8 cellular contexts compared by ENCODE assay signal in the genomic region with DNA sequence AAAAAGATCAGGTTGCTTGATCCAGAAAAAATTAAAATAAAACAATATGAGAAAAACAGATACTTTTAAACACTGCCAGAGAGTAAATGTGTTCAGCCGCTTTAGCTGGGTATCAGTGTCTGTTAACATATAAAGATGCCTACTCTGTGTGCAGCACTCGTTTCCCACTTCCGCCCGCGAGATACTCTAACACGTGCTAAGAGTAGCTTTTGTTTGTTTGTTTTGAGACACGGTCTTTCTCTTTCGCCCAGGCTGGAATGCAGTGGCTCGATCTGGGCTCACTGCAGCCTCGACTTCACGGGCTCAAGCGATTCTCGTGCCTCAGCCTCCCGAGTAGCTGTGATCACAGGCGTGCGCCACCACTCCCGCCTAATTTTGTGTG. TPM values are rescaled to one million over a fixed set of nuclear protein-coding genes. Genes with fewer than 3 reads are reported as not detected.
DNase-seq lines count a peak whose midpoint lies in the region; ATAC-seq, FAIRE-seq and TF ChIP-seq lines count a peak whose summit lies in the region.

No MANE protein-coding gene starts in this region.

- H4K20me1 ChIP-seq in HepG2 (ENCODE audit: insufficient read depth, low read length), result no peaks in the 10 kb centered on the region

- WGBS in body of pancreas, 2 donors, result 37 to 44% methylated on average over 17 of the region's 17 CpGs
- 16% methylated on average over 16 of the region's 17 CpGs for WGBS in HepG2 (ENCODE audit: low lambda C conversion rate)
- 51 to 54% methylated on average over 17 of the region's 17 CpGs for WGBS in tibial nerve, 2 donors

- BruUV-seq in HepG2 (replicated peaks; lab: Mats Ljungman, UMichigan), result no TSS peak

- H3K4me1 ChIP-seq in body of pancreas, result peaks cover 36% of the 10 kb centered on the region
- H3K4me1 ChIP-seq in HepG2 (ENCODE audit: insufficient read depth, low read length), result peaks cover 44% of the 10 kb centered on the region
- H3K4me1 ChIP-seq in tibial nerve, result peaks cover 0 to 25% (median 9%) of the 10 kb centered on the region in 4 donors

- H3K9me3 Mint-ChIP-seq in activated CD4-positive, alpha-beta T cell treated with anti-CD3 and anti-CD28 coated beads for 36 hours (ENCODE audit: low read depth), result no peaks in the 10 kb centered on the region

- H3K36me3 ChIP-seq in body of pancreas (replicated peaks in 1 of 2; ENCODE audit: insufficient read depth in 1 of 2, low read depth in 2 of 2), result no peaks in the 10 kb centered on the region
- peaks cover 5 to 17% of the 10 kb centered on the region in 2 experiments; a peak in 4 of 5 replicates for H3K36me3 ChIP-seq in HepG2 (replicated peaks in 1 of 2; ENCODE audit: control insufficient read depth in 1 of 2, insufficient read depth in 2 of 2, low read length in 2 of 2)
- peaks cover 0 to 26% (median 0%) of the 10 kb centered on the region in 3 donors for H3K36me3 ChIP-seq in tibial nerve

- peak overlapping the region; percentile 85 for H3K27ac Mint-ChIP-seq in activated CD4-positive, alpha-beta T cell treated with anti-CD3 and anti-CD28 coated beads for 36 hours

- H3K9me3 ChIP-seq in body of pancreas, result no peaks in the 10 kb centered on the region
- no peaks in the 10 kb centered on the region for H3K9me3 ChIP-seq in HepG2 (ENCODE audit: low read length)
- H3K9me3 ChIP-seq in tibial nerve, result no peaks in the 10 kb centered on the region

- no peak for TF ChIP-seq RAD21 in HepG2 (CRISPR knock-in tag; IDR thresholded peaks at IDR 0.05)

- peak overlapping the region; percentile 93 for H3K4me3 Mint-ChIP-seq in activated CD4-positive, alpha-beta T cell treated with anti-CD3 and anti-CD28 coated beads for 36 hours

- no peak for DNase-seq in activated CD4-positive, alpha-beta T cell treated with anti-CD3 and anti-CD28 coated beads for 36 hours
- no peak for DNase-seq in activated CD4-positive, alpha-beta T cell treated with anti-CD3 and anti-CD28 coated beads for 4 hours
- DNase-seq in NAMALWA (ENCODE audit: low spot score), result peak; percentile 86
- DNase-seq in body of pancreas, result peak in 3 of 4 donors; percentile 24 to 37 (median 26)
- peak; percentile 77 for DNase-seq in HepG2 (ENCODE audit: low spot score)
- peak in 1 of 2 donors; percentile 8 for DNase-seq in tibial nerve (ENCODE audit: low spot score in 2 of 2)
- DNase-seq in SIG-M5 treated with dmso at 0.1 percent for 504 hours (lab: John Stamatoyannopoulos, UW; ENCODE audit: unreplicated experiment), result no peak

- H3K4me2 ChIP-seq in HepG2 (ENCODE audit: low read depth, low read length), result peak overlapping the region; percentile 91

- no peak for TF ChIP-seq POLR2A in body of pancreas (IDR thresholded peaks at IDR 0.05)
- TF ChIP-seq POLR2A in HepG2 (IDR thresholded peaks at IDR 0.05; ENCODE audit: insufficient read depth in 1 of 2, low read depth in 2 of 2, low read length in 2 of 2), result no peak
- TF ChIP-seq POLR2A in tibial nerve (IDR thresholded peaks at IDR 0.05), result no peak

- ATAC-seq in activated CD4-positive, alpha-beta T cell treated with anti-CD3 and anti-CD28 coated beads for 36 hours, result peak; percentile 43
- ATAC-seq in body of pancreas (peak; percentile 4), HepG2 (peak; percentile 46), GM21447 (IDR thresholded peaks at IDR 0.05; ENCODE audit: unreplicated experiment) (no peak)

- TF ChIP-seq CTCF in body of pancreas (IDR thresholded peaks at IDR 0.05) (no peak), HepG2 (CRISPR knock-in tag; IDR thresholded peaks at IDR 0.05) (no peak), tibial nerve (IDR thresholded peaks at IDR 0.05) (no peak)

- H3K4me1 Mint-ChIP-seq in activated CD4-positive, alpha-beta T cell treated with anti-CD3 and anti-CD28 coated beads for 36 hours, result peaks cover 21% of the 10 kb centered on the region

- intact Hi-C loops in activated CD4-positive, alpha-beta T cell treated with anti-CD3 and anti-CD28 coated beads for 36 hours (cut with DNase I, micrococcal nuclease), result loop anchor here (1.0 to 2.0 kb wide), 10 partner anchors 32 to 306 kb away; partner anchors contain the start of genes ATG2A (in 1 of the 2), CDCA5 (in 1 of the 2), EHD1 (in 1 of the 2) and PPP2R5B (in 1 of the 2)
- intact Hi-C loops in body of pancreas (cut with DNase I), result no loop called here
- intact Hi-C loops in HepG2 (cut with micrococcal nuclease; ENCODE audit: unreplicated experiment), result no loop called here

- H3K4me3 ChIP-seq in body of pancreas (peak overlapping the region in 1 of 2 donors; percentile 86), HepG2 (replicated peaks in 1 of 3; ENCODE audit: insufficient read depth in 1 of 3, low read depth in 2 of 3, low read length in 3 of 3) (peak overlapping the region; percentile 11 to 78 (median 48)), tibial nerve (peak overlapping the region; percentile 47 to 74 (median 69))

- H3K9ac ChIP-seq in HepG2 (ENCODE audit: insufficient read depth, low read depth, low read length), result peak overlapping the region; percentile 23; the same call in 1 of the 2 replicates

- CTCF ChIA-PET in activated CD4-positive, alpha-beta T cell treated with anti-CD3 and anti-CD28 coated beads for 36 hours (lab: Charles Lee), result interaction anchor here (0.6 to 1.8 kb wide), 7 partner anchors 13 to 219 kb away, joined by 3 to 7 read pairs (median 4); partner anchors contain the start of genes CDC42BPG and SF1
- CTCF ChIA-PET in HepG2 (lab: Yijun Ruan, JAX; ENCODE audit: low intra/inter-chr PET ratio, low total read pairs), result no interaction called here

- POLR2A ChIA-PET in activated CD4-positive, alpha-beta T cell treated with anti-CD3 and anti-CD28 coated beads for 36 hours (lab: Charles Lee), result interaction anchor here (0.6 to 1.1 kb wide), 7 partner anchors 16 to 762 kb away, joined by 3 to 7 read pairs (median 3); partner anchors contain the start of genes FAM89B and SF1
- POLR2A ChIA-PET in HepG2 (lab: Yijun Ruan, JAX), result interaction anchor here (0.6 to 2.7 kb wide), 7 partner anchors 10 to 435 kb away, joined by 3 to 15 read pairs (median 4); partner anchors contain the start of gene SF1

- in situ Hi-C loops in HepG2 (cut with HindIII; ENCODE audit: extremely low pct_ligation_motif_present, low pct_unique_long_range_greater_than_20kb), result no loop called here

- H3K27me3 ChIP-seq in body of pancreas (no peaks in the 10 kb centered on the region), HepG2 (ENCODE audit: control insufficient read depth in 1 of 2, insufficient read depth in 2 of 2, low read length in 2 of 2) (no peaks in the 10 kb centered on the region), tibial nerve (no peaks in the 10 kb centered on the region)

- H3K79me2 ChIP-seq in HepG2 (ENCODE audit: insufficient read depth, low read length), result no peaks in the 10 kb centered on the region

- no peaks in the 10 kb centered on the region for H3K27me3 Mint-ChIP-seq in activated CD4-positive, alpha-beta T cell treated with anti-CD3 and anti-CD28 coated beads for 36 hours

- TF ChIP-seq EP300 in HepG2 (IDR thresholded peaks at IDR 0.05; ENCODE audit: low read depth in 2 of 2, low read length in 2 of 2) (no peak), HepG2 (CRISPR knock-in tag; IDR thresholded peaks at IDR 0.05; ENCODE audit: borderline replicate concordance) (no peak), tibial nerve (IDR thresholded peaks at IDR 0.05) (no peak)

- no peak for FAIRE-seq in HepG2 (lab: Jason Lieb, UNC)

- H3K36me3 Mint-ChIP-seq in activated CD4-positive, alpha-beta T cell treated with anti-CD3 and anti-CD28 coated beads for 36 hours (ENCODE audit: low read depth), result peaks cover 7% of the 10 kb centered on the region

- peak overlapping the region in 3 of 4 donors; percentile 68 to 86 (median 81) for H3K27ac ChIP-seq in body of pancreas
- H3K27ac ChIP-seq in HepG2 (ENCODE audit: extremely low read length, insufficient read depth, low read length), result peak overlapping the region; percentile 58
- H3K27ac ChIP-seq in tibial nerve, result peak overlapping the region in 3 of 4 donors; percentile 32 to 81 (median 70)

- H2AFZ ChIP-seq in HepG2 (ENCODE audit: low read length), result peak overlapping the region; percentile 95

RNA-seq across cellular contexts. Expression of gene MEN1, which starts 0.5 kb away (rescaled TPM):
- 10 to 100 TPM; 34.8 to 38.5 TPM for total RNA-seq in activated CD4-positive, alpha-beta T cell treated with anti-CD3 and anti-CD28 coated beads for 36 hours
- total RNA-seq in body of pancreas (10 to 100 TPM; 18.8 to 18.9 TPM), HepG2 (2016; rRNA removed; fragmentation: Illumina TruSeq; extraction: Trizol) (15.3 and 20.5 TPM in 2 replicates), tibial nerve (10 to 100 TPM; 15.3 to 30.9 (median 19.7) TPM)
- 3.8 and 4.3 TPM in 2 replicates for total RNA-seq in HepG2 (2016; cell fraction: cytosol; rRNA removed; fragmentation: Illumina TruSeq; extraction: Trizol; ENCODE audit: low read depth)
- 11.7 and 21.5 TPM in 2 replicates for total RNA-seq in HepG2 (2016; cell fraction: insoluble cytoplasmic fraction; rRNA removed; fragmentation: Illumina TruSeq; extraction: Trizol)
- 9.8 and 11.2 TPM in 2 replicates for total RNA-seq in HepG2 (2016; cell fraction: membrane; rRNA removed; fragmentation: Illumina TruSeq; extraction: Trizol)
- 16.8 and 17.9 TPM in 2 replicates for total RNA-seq in HepG2 (2016; cell fraction: nucleus; rRNA removed; fragmentation: Illumina TruSeq; extraction: Trizol)
- polyA plus RNA-seq in HepG2 (2011; rRNA removed), result 27.3 and 30.9 TPM in 2 replicates
- 11.1 and 16.7 TPM in 2 replicates for polyA plus RNA-seq in HepG2 (2011; cell fraction: cytosol; rRNA removed)
- 97.2 and 109 TPM in 2 replicates for polyA plus RNA-seq in HepG2 (2011; cell fraction: nucleus; rRNA removed)
- 19.6 and 26.4 TPM in 2 replicates for polyA plus RNA-seq in HepG2 (2012)
- polyA plus RNA-seq in HepG2 (2016; cell fraction: cytosol; fragmentation: Illumina TruSeq; extraction: Trizol; ENCODE audit: low read depth), result 5.0 and 5.9 TPM in 2 replicates
- polyA plus RNA-seq in HepG2 (2016; cell fraction: insoluble cytoplasmic fraction; fragmentation: Illumina TruSeq; extraction: Trizol; ENCODE audit: low read depth), result 24.4 and 31.0 TPM in 2 replicates
- polyA plus RNA-seq in HepG2 (2016; cell fraction: membrane; fragmentation: Illumina TruSeq; extraction: Trizol; ENCODE audit: low read depth), result 13.6 and 15.0 TPM in 2 replicates
- polyA plus RNA-seq in HepG2 (2016; cell fraction: nucleus; fragmentation: Illumina TruSeq; extraction: Trizol; ENCODE audit: insufficient read depth, low read depth), result 70.2 and 70.8 TPM in 2 replicates
- polyA minus RNA-seq in HepG2 (2011; rRNA and poly(A)+ RNA removed; ENCODE audit: low replicate concordance), result 38.1 and 40.7 TPM in 2 replicates
- 14.8 and 15.4 TPM in 2 replicates for polyA minus RNA-seq in HepG2 (2011; cell fraction: cytosol; rRNA and poly(A)+ RNA removed)
- 11.1 and 15.7 TPM in 2 replicates for polyA minus RNA-seq in HepG2 (2011; cell fraction: nucleus; rRNA and poly(A)+ RNA removed)

RNA-seq across cellular contexts. Expression of gene MAP4K2, which starts 7.9 kb away (rescaled TPM):
- 10 to 100 TPM; 54.0 to 57.3 TPM for total RNA-seq in activated CD4-positive, alpha-beta T cell treated with anti-CD3 and anti-CD28 coated beads for 36 hours
- 10 to 100 TPM; 10.4 to 18.1 TPM for total RNA-seq in body of pancreas
- total RNA-seq in HepG2 (2016; rRNA removed; fragmentation: Illumina TruSeq; extraction: Trizol), result 7.8 and 8.3 TPM in 2 replicates
- total RNA-seq in HepG2 (2016; cell fraction: cytosol; rRNA removed; fragmentation: Illumina TruSeq; extraction: Trizol; ENCODE audit: low read depth), result 3.5 and 4.1 TPM in 2 replicates
- 4.8 and 7.6 TPM in 2 replicates for total RNA-seq in HepG2 (2016; cell fraction: insoluble cytoplasmic fraction; rRNA removed; fragmentation: Illumina TruSeq; extraction: Trizol)
- total RNA-seq in HepG2 (2016; cell fraction: membrane; rRNA removed; fragmentation: Illumina TruSeq; extraction: Trizol), result 10.9 and 11.1 TPM in 2 replicates
- 6.7 and 7.4 TPM in 2 replicates for total RNA-seq in HepG2 (2016; cell fraction: nucleus; rRNA removed; fragmentation: Illumina TruSeq; extraction: Trizol)
- 15.5 and 17.6 TPM in 2 replicates for polyA plus RNA-seq in HepG2 (2011; rRNA removed)
- 7.7 and 11.1 TPM in 2 replicates for polyA plus RNA-seq in HepG2 (2011; cell fraction: cytosol; rRNA removed)
- polyA plus RNA-seq in HepG2 (2011; cell fraction: nucleus; rRNA removed), result 71.3 and 101 TPM in 2 replicates
- polyA plus RNA-seq in HepG2 (2012), result 8.7 and 10.1 TPM in 2 replicates
- polyA plus RNA-seq in HepG2 (2016; cell fraction: cytosol; fragmentation: Illumina TruSeq; extraction: Trizol; ENCODE audit: low read depth), result 5.1 and 6.2 TPM in 2 replicates
- 7.8 and 9.1 TPM in 2 replicates for polyA plus RNA-seq in HepG2 (2016; cell fraction: insoluble cytoplasmic fraction; fragmentation: Illumina TruSeq; extraction: Trizol; ENCODE audit: low read depth)
- 9.5 and 11.8 TPM in 2 replicates for polyA plus RNA-seq in HepG2 (2016; cell fraction: membrane; fragmentation: Illumina TruSeq; extraction: Trizol; ENCODE audit: low read depth)
- polyA plus RNA-seq in HepG2 (2016; cell fraction: nucleus; fragmentation: Illumina TruSeq; extraction: Trizol; ENCODE audit: insufficient read depth, low read depth), result 20.0 and 20.1 TPM in 2 replicates
- polyA minus RNA-seq in HepG2 (2011; rRNA and poly(A)+ RNA removed; ENCODE audit: low replicate concordance), result 25.9 and 40.8 TPM in 2 replicates
- polyA minus RNA-seq in HepG2 (2011; cell fraction: cytosol; rRNA and poly(A)+ RNA removed), result 4.3 and 6.6 TPM in 2 replicates
- 8.7 and 10.9 TPM in 2 replicates for polyA minus RNA-seq in HepG2 (2011; cell fraction: nucleus; rRNA and poly(A)+ RNA removed)
- 10 to 100 TPM; 10.6 to 22.2 (median 13.5) TPM for total RNA-seq in tibial nerve

RNA-seq across cellular contexts. Expression of gene SF1, which starts 32.5 kb away (rescaled TPM):
- total RNA-seq in activated CD4-positive, alpha-beta T cell treated with anti-CD3 and anti-CD28 coated beads for 36 hours, result 100 to 1,000 TPM; 318 to 362 TPM
- 100 to 1,000 TPM; 150 to 470 TPM for total RNA-seq in body of pancreas
- 42.5 and 70.4 TPM in 2 replicates for total RNA-seq in HepG2 (2016; rRNA removed; fragmentation: Illumina TruSeq; extraction: Trizol)
- total RNA-seq in HepG2 (2016; cell fraction: cytosol; rRNA removed; fragmentation: Illumina TruSeq; extraction: Trizol; ENCODE audit: low read depth), result 16.0 and 19.1 TPM in 2 replicates
- total RNA-seq in HepG2 (2016; cell fraction: insoluble cytoplasmic fraction; rRNA removed; fragmentation: Illumina TruSeq; extraction: Trizol), result 36.1 and 70.7 TPM in 2 replicates
- total RNA-seq in HepG2 (2016; cell fraction: membrane; rRNA removed; fragmentation: Illumina TruSeq; extraction: Trizol), result 45.9 and 46.6 TPM in 2 replicates
- 163 and 180 TPM in 2 replicates for total RNA-seq in HepG2 (2016; cell fraction: nucleus; rRNA removed; fragmentation: Illumina TruSeq; extraction: Trizol)
- 51.9 and 55.5 TPM in 2 replicates for polyA plus RNA-seq in HepG2 (2011; rRNA removed)
- 14.3 and 16.0 TPM in 2 replicates for polyA plus RNA-seq in HepG2 (2011; cell fraction: cytosol; rRNA removed)
- 223 and 237 TPM in 2 replicates for polyA plus RNA-seq in HepG2 (2011; cell fraction: nucleus; rRNA removed)
- 130 and 151 TPM in 2 replicates for polyA plus RNA-seq in HepG2 (2012)
- 30.5 and 31.3 TPM in 2 replicates for polyA plus RNA-seq in HepG2 (2016; cell fraction: cytosol; fragmentation: Illumina TruSeq; extraction: Trizol; ENCODE audit: low read depth)
- 93.3 and 132 TPM in 2 replicates for polyA plus RNA-seq in HepG2 (2016; cell fraction: insoluble cytoplasmic fraction; fragmentation: Illumina TruSeq; extraction: Trizol; ENCODE audit: low read depth)
- polyA plus RNA-seq in HepG2 (2016; cell fraction: membrane; fragmentation: Illumina TruSeq; extraction: Trizol; ENCODE audit: low read depth), result 63.8 and 66.4 TPM in 2 replicates
- 426 and 461 TPM in 2 replicates for polyA plus RNA-seq in HepG2 (2016; cell fraction: nucleus; fragmentation: Illumina TruSeq; extraction: Trizol; ENCODE audit: insufficient read depth, low read depth)
- polyA minus RNA-seq in HepG2 (2011; rRNA and poly(A)+ RNA removed; ENCODE audit: low replicate concordance), result 77.9 and 101 TPM in 2 replicates
- 31.1 and 32.0 TPM in 2 replicates for polyA minus RNA-seq in HepG2 (2011; cell fraction: cytosol; rRNA and poly(A)+ RNA removed)
- 297 and 338 TPM in 2 replicates for polyA minus RNA-seq in HepG2 (2011; cell fraction: nucleus; rRNA and poly(A)+ RNA removed)
- total RNA-seq in tibial nerve, result 100 to 1,000 TPM; 368 to 416 (median 372) TPM

RNA-seq across cellular contexts. Expression of gene CDC42BPG, which starts 33.6 kb away (rescaled TPM):
- total RNA-seq in activated CD4-positive, alpha-beta T cell treated with anti-CD3 and anti-CD28 coated beads for 36 hours, result under 1 TPM; 0.28 to 0.39 TPM
- total RNA-seq in body of pancreas, result 10 to 100 TPM; 13.5 to 18.9 TPM
- total RNA-seq in HepG2 (2016; rRNA removed; fragmentation: Illumina TruSeq; extraction: Trizol), result 0.77 and 1.4 TPM in 2 replicates
- total RNA-seq in HepG2 (2016; cell fraction: cytosol; rRNA removed; fragmentation: Illumina TruSeq; extraction: Trizol; ENCODE audit: low read depth), result 0.10 and 0.35 TPM in 2 replicates
- 0.42 and 1.4 TPM in 2 replicates for total RNA-seq in HepG2 (2016; cell fraction: insoluble cytoplasmic fraction; rRNA removed; fragmentation: Illumina TruSeq; extraction: Trizol)
- total RNA-seq in HepG2 (2016; cell fraction: membrane; rRNA removed; fragmentation: Illumina TruSeq; extraction: Trizol), result 0.37 and 0.38 TPM in 2 replicates
- 1.8 and 2.0 TPM in 2 replicates for total RNA-seq in HepG2 (2016; cell fraction: nucleus; rRNA removed; fragmentation: Illumina TruSeq; extraction: Trizol)
- polyA plus RNA-seq in HepG2 (2011; rRNA removed), result 0.55 and 0.99 TPM in 2 replicates
- polyA plus RNA-seq in HepG2 (2011; cell fraction: cytosol; rRNA removed), result 0.34 and 0.54 TPM in 2 replicates
- polyA plus RNA-seq in HepG2 (2011; cell fraction: nucleus; rRNA removed), result 6.3 and 7.3 TPM in 2 replicates
- 1.2 and 1.3 TPM in 2 replicates for polyA plus RNA-seq in HepG2 (2012)
- 0.06 and 0.11 TPM in 2 replicates for polyA plus RNA-seq in HepG2 (2016; cell fraction: cytosol; fragmentation: Illumina TruSeq; extraction: Trizol; ENCODE audit: low read depth)
- 0.63 and 0.75 TPM in 2 replicates for polyA plus RNA-seq in HepG2 (2016; cell fraction: insoluble cytoplasmic fraction; fragmentation: Illumina TruSeq; extraction: Trizol; ENCODE audit: low read depth)
- polyA plus RNA-seq in HepG2 (2016; cell fraction: membrane; fragmentation: Illumina TruSeq; extraction: Trizol; ENCODE audit: low read depth), result 0.24 and 0.70 TPM in 2 replicates
- polyA plus RNA-seq in HepG2 (2016; cell fraction: nucleus; fragmentation: Illumina TruSeq; extraction: Trizol; ENCODE audit: insufficient read depth, low read depth), result 4.9 and 5.6 TPM in 2 replicates
- 1.3 and 2.7 TPM in 2 replicates for polyA minus RNA-seq in HepG2 (2011; rRNA and poly(A)+ RNA removed; ENCODE audit: low replicate concordance)
- 0.59 and 1.6 TPM in 2 replicates for polyA minus RNA-seq in HepG2 (2011; cell fraction: cytosol; rRNA and poly(A)+ RNA removed)
- polyA minus RNA-seq in HepG2 (2011; cell fraction: nucleus; rRNA and poly(A)+ RNA removed), result 1.9 and 4.0 TPM in 2 replicates
- total RNA-seq in tibial nerve, result under 1 TPM in 3 of 4 donors, not detected in 1; under 0.01 to 0.30 (median 0.21) TPM

RNA-seq across cellular contexts. Expression of gene PYGM, which starts 51.1 kb away (rescaled TPM):
- 1 to 10 TPM in 1 of 2 experiments, under 1 TPM in 1; 0.87 to 1.5 TPM for total RNA-seq in activated CD4-positive, alpha-beta T cell treated with anti-CD3 and anti-CD28 coated beads for 36 hours
- total RNA-seq in body of pancreas, result 1 to 10 TPM in 1 of 2 donors, under 1 TPM in 1; 0.78 to 4.3 TPM
- total RNA-seq in HepG2 (2016; rRNA removed; fragmentation: Illumina TruSeq; extraction: Trizol), result 0.11 TPM in 1 of 2 replicates, not detected in the other
- not detected in 2 replicates for total RNA-seq in HepG2 (2016; cell fraction: cytosol; rRNA removed; fragmentation: Illumina TruSeq; extraction: Trizol; ENCODE audit: low read depth)
- 0.06 TPM in 1 of 2 replicates, not detected in the other for total RNA-seq in HepG2 (2016; cell fraction: insoluble cytoplasmic fraction; rRNA removed; fragmentation: Illumina TruSeq; extraction: Trizol)
- not detected in 2 replicates for total RNA-seq in HepG2 (2016; cell fraction: membrane; rRNA removed; fragmentation: Illumina TruSeq; extraction: Trizol)
- total RNA-seq in HepG2 (2016; cell fraction: nucleus; rRNA removed; fragmentation: Illumina TruSeq; extraction: Trizol), result 0.13 and 0.16 TPM in 2 replicates
- 0.12 and 0.13 TPM in 2 replicates for polyA plus RNA-seq in HepG2 (2011; rRNA removed)
- polyA plus RNA-seq in HepG2 (2011; cell fraction: cytosol; rRNA removed), result 0.08 and 0.09 TPM in 2 replicates
- polyA plus RNA-seq in HepG2 (2011; cell fraction: nucleus; rRNA removed), result 0.31 and 0.51 TPM in 2 replicates
- 0.19 and 0.24 TPM in 2 replicates for polyA plus RNA-seq in HepG2 (2012)
- polyA plus RNA-seq in HepG2 (2016; cell fraction: cytosol; fragmentation: Illumina TruSeq; extraction: Trizol; ENCODE audit: low read depth), result not detected in 2 replicates
- not detected in 2 replicates for polyA plus RNA-seq in HepG2 (2016; cell fraction: insoluble cytoplasmic fraction; fragmentation: Illumina TruSeq; extraction: Trizol; ENCODE audit: low read depth)
- polyA plus RNA-seq in HepG2 (2016; cell fraction: membrane; fragmentation: Illumina TruSeq; extraction: Trizol; ENCODE audit: low read depth), result not detected in 2 replicates
- polyA plus RNA-seq in HepG2 (2016; cell fraction: nucleus; fragmentation: Illumina TruSeq; extraction: Trizol; ENCODE audit: insufficient read depth, low read depth), result not detected in 2 replicates
- polyA minus RNA-seq in HepG2 (2011; rRNA and poly(A)+ RNA removed; ENCODE audit: low replicate concordance), result 0.68 and 0.84 TPM in 2 replicates
- polyA minus RNA-seq in HepG2 (2011; cell fraction: cytosol; rRNA and poly(A)+ RNA removed), result 0.26 TPM in 1 of 2 replicates, not detected in the other
- polyA minus RNA-seq in HepG2 (2011; cell fraction: nucleus; rRNA and poly(A)+ RNA removed), result 0.62 and 0.77 TPM in 2 replicates
- total RNA-seq in tibial nerve, result 10 to 100 TPM in 2 of 4 donors, 1 to 10 TPM in 2; 2.1 to 18.6 (median 9.9) TPM

Comparison
In these comparisons a context has a peak if more than half of its experiments do, and no peak if none do; other contexts are left out.
1. DNase-seq: peak in NAMALWA (single experiment), body of pancreas (3 of 4) and HepG2 (single experiment); none in activated CD4-positive, alpha-beta T cell treated with anti-CD3 and anti-CD28 coated beads for 36 hours (single experiment), activated CD4-positive, alpha-beta T cell treated with anti-CD3 and anti-CD28 coated beads for 4 hours (0 of 2) and SIG-M5 treated with dmso at 0.1 percent for 504 hours (single experiment).
2. intact Hi-C loops: an anchor here in activated CD4-positive, alpha-beta T cell treated with anti-CD3 and anti-CD28 coated beads for 36 hours (1.0 to 2.0 kb wide); none called in body of pancreas and HepG2.
3. Peak in every context shown above with its lines, with median percentiles within 50 percentile points of each other: H3K27ac ChIP-seq.